19 cellular contexts compared by ENCODE assay signal in genomic region chr10:43981232-43981631, GRCh38.
DNase-seq lines count a peak whose midpoint lies in the region; ATAC-seq and TF ChIP-seq lines count a peak whose summit lies in the region.
"Had no signal": no experiment of that assay in that cellular context is flagged by ENCODE, and none has a peak within 500 bp of the region (broad histone marks: within the 10 kb centered on the region; RNA-seq: fewer than 3 reads in every experiment).

No MANE protein-coding gene starts in this region.

- no peaks in the 10 kb centered on the region for H3K9me2 ChIP-seq in MM.1S (replicated peaks; ENCODE audit: insufficient read depth, low read length)

- H3K9me3 ChIP-seq in MM.1S (replicated peaks; ENCODE audit: insufficient read depth, low read length) (no peaks in the 10 kb centered on the region), gastrocnemius medialis (no peaks in the 10 kb centered on the region)
- H3K9me3 ChIP-seq: BLaER1, right atrium auricular region had no signal

- DNase-seq in Caki2 (ENCODE audit: low read depth), result peak; percentile 78
- DNase-seq in MM.1S, result peak; percentile 29
- DNase-seq in brain microvascular endothelial cell, result peak; percentile 25
- peak; percentile 39 for DNase-seq in kidney glomerular epithelial cell (lab: John Stamatoyannopoulos, UW)
- DNase-seq in nucleus accumbens (lab: John Stamatoyannopoulos, UW), result no peak
- DNase-seq in T-helper 9 cell, result no peak
- DNase-seq in gastrocnemius medialis, result no peak
- DNase-seq in HK-2 (ENCODE audit: unreplicated experiment), result no peak
- DNase-seq: activated B cell treated with CpG ODN at 0.5 μM for 24 hours; glutamatergic neuron; left ventricle myocardium superior; NCI-H1436; NCI-H69; SHP77 treated with DMSO at 0.1 percent for 48 hours; stimulated activated naive CD4-positive, alpha-beta T cell; T-helper 1 cell had no signal

- H3K27ac ChIP-seq in MM.1S (ENCODE audit: low read length), result no peak overlapping the region
- H3K27ac ChIP-seq in brain microvascular endothelial cell, result no peak overlapping the region
- no peak overlapping the region for H3K27ac ChIP-seq in gastrocnemius medialis
- H3K27ac ChIP-seq: BLaER1, coronary artery, right atrium auricular region had no signal

- intact Hi-C loops in gastrocnemius medialis (cut with DNase I; ENCODE audit: low total_unique reads), result no loop called here

- in situ Hi-C loops in Caki2 (cut with HindIII; ENCODE audit: low pct_unique_long_range_greater_than_20kb, low sequenced_read_pairs), result no loop called here
- in situ Hi-C loops in brain microvascular endothelial cell (cut with HindIII; ENCODE audit: low pct_ligation_motif_present, low sequenced_read_pairs), result no loop called here
- in situ Hi-C loops in gastrocnemius medialis (cut with MboI; ENCODE audit: low sequenced_read_pairs in 4 of 4), result no loop called here

- no peaks in the 10 kb centered on the region for H3K79me2 ChIP-seq in MM.1S (ENCODE audit: low read length)

- H3F3A ChIP-seq in MM.1S (ENCODE audit: insufficient read depth, low read length), result no peaks in the 10 kb centered on the region

- H2AFZ ChIP-seq in MM.1S (ENCODE audit: low read length), result no peak overlapping the region

- TF ChIP-seq POLR2A in gastrocnemius medialis (IDR thresholded peaks at IDR 0.05), result no peak

- H3K9ac ChIP-seq in MM.1S (ENCODE audit: low read length), result no peak overlapping the region
- H3K9ac ChIP-seq: BLaER1 had no signal

- H4K20me1 ChIP-seq in MM.1S (ENCODE audit: insufficient read depth, low read length), result no peaks in the 10 kb centered on the region
- H4K20me1 ChIP-seq: BLaER1 had no signal

- H3K36me3 ChIP-seq in MM.1S (replicated peaks; ENCODE audit: insufficient read depth, low read length), result no peaks in the 10 kb centered on the region
- H3K36me3 ChIP-seq in brain microvascular endothelial cell (replicated peaks), result no peaks in the 10 kb centered on the region
- H3K36me3 ChIP-seq in gastrocnemius medialis, result no peaks in the 10 kb centered on the region
- H3K36me3 ChIP-seq: BLaER1, right atrium auricular region had no signal

- ATAC-seq in gastrocnemius medialis, result no peak

- H3K27me3 ChIP-seq in MM.1S (replicated peaks; ENCODE audit: insufficient read depth, low read length), result no peaks in the 10 kb centered on the region
- no peaks in the 10 kb centered on the region for H3K27me3 ChIP-seq in brain microvascular endothelial cell (replicated peaks)
- no peaks in the 10 kb centered on the region for H3K27me3 ChIP-seq in gastrocnemius medialis
- H3K27me3 ChIP-seq: BLaER1, right atrium auricular region had no signal

- TF ChIP-seq CTCF in MM.1S (IDR thresholded peaks at IDR 0.05; ENCODE audit: low read length) (no peak), brain microvascular endothelial cell (IDR thresholded peaks at IDR 0.05; ENCODE audit: low read depth, low read length, missing control alignments) (no peak), gastrocnemius medialis (IDR thresholded peaks at IDR 0.05 in 4 of 5, conservative IDR thresholded peaks at IDR 0.05 in 1 of 5) (no peak)

- H3K4me2 ChIP-seq in MM.1S (ENCODE audit: low read depth, low read length), result no peak overlapping the region

- H3K4me3 ChIP-seq in MM.1S (ENCODE audit: low read length), result no peak overlapping the region
- no peak overlapping the region for H3K4me3 ChIP-seq in brain microvascular endothelial cell (ENCODE audit: low read depth, low read length)
- no peak overlapping the region for H3K4me3 ChIP-seq in gastrocnemius medialis
- H3K4me3 ChIP-seq: BLaER1, coronary artery, right atrium auricular region had no signal

- H3K4me1 ChIP-seq in MM.1S (ENCODE audit: low read length) (no peaks in the 10 kb centered on the region), gastrocnemius medialis (no peaks in the 10 kb centered on the region)

Comparison
In these comparisons a context has a peak if more than half of its experiments do, and no peak if none do; other contexts are left out.
1. DNase-seq: peak in Caki2 (single experiment), MM.1S (single experiment), brain microvascular endothelial cell (single experiment) and kidney glomerular epithelial cell (single experiment); none in nucleus accumbens (0 of 56), T-helper 9 cell (single experiment), gastrocnemius medialis (0 of 2) and HK-2 (single experiment).